In genomic region chr3:44529927-44530326, GRCh38 we compare ENCODE assay signal across 1 cellular context.
TF ChIP-seq lines count a peak whose summit lies in the region.

No MANE protein-coding gene starts in this region.

TF ChIP-seq in H1, 55 proteins besides CTCF, POLR2A, EP300 and RAD21:
- no peak for TF ChIP-seq BCL11A (IDR thresholded peaks at IDR 0.05; ENCODE audit: low read depth in 2 of 2, low read length in 2 of 2)
- no peak for TF ChIP-seq RNF2 (IDR thresholded peaks at IDR 0.05; ENCODE audit: borderline replicate concordance, low read depth, low read length, missing control alignments, poor library complexity, severe bottlenecking)
